In the genomic region with DNA sequence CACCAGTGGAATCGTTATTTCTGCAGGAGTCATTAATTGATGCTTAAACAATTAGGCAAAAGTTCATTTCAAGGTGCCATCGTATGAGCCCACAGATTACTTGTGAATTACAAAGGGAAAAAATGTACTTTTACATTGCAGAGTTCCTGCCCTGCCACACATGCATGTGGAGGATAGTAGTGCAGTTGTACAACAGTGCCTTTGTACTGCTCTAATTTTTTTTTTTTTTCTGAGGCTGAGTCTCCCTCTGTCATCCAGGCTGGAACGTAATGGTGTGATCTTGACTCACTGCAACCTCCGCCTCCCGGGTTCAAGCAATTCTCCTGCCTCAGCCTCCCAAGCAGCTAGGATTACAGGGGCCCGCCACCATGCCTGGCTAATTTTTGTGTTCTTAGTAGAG, we compare ENCODE assay signal across 1 cellular context.
TF ChIP-seq lines count a peak whose summit lies in the region.

No MANE protein-coding gene starts in this region.

TF ChIP-seq in HepG2, 621 proteins besides CTCF, POLR2A, EP300 and RAD21 (continued from another document):
- TF ChIP-seq ZBTB37 (CRISPR knock-in tag; IDR thresholded peaks at IDR 0.05) (no peak), PRDM4 (CRISPR knock-in tag; IDR thresholded peaks at IDR 0.05; ENCODE audit: borderline replicate concordance) (no peak), ZNF501 (CRISPR knock-in tag; IDR thresholded peaks at IDR 0.05) (no peak), NR2F6 (IDR thresholded peaks at IDR 0.05) (no peak), NR2F6 (CRISPR knock-in tag; IDR thresholded peaks at IDR 0.05) (no peak), ZNF3 (CRISPR knock-in tag; IDR thresholded peaks at IDR 0.05) (no peak), AHR (CRISPR knock-in tag; IDR thresholded peaks at IDR 0.05) (no peak), ATF7-NPFF (CRISPR knock-in tag; IDR thresholded peaks at IDR 0.05; ENCODE audit: low read depth) (no peak), ARID2 (CRISPR knock-in tag; IDR thresholded peaks at IDR 0.05; ENCODE audit: borderline replicate concordance) (peak; percentile 61; the same call in 1 of the 2 replicates), ZFP41 (CRISPR knock-in tag; IDR thresholded peaks at IDR 0.05; ENCODE audit: borderline replicate concordance) (no peak), ZNF292 (CRISPR knock-in tag; IDR thresholded peaks at IDR 0.05; ENCODE audit: borderline replicate concordance, low read depth) (peak; percentile 46; the same call in 1 of the 2 replicates), ZNF280D (CRISPR knock-in tag; IDR thresholded peaks at IDR 0.05) (no peak), TCF7 (IDR thresholded peaks at IDR 0.05; ENCODE audit: low read depth) (no peak), ZMYM3 (CRISPR knock-in tag; IDR thresholded peaks at IDR 0.05) (0 out of 2 replicates have a peak, but pooled peaks have one; percentile 36), TEAD3 (CRISPR knock-in tag; optimal IDR thresholded peaks at IDR 0.05; ENCODE audit: borderline replicate concordance) (peak; percentile 20), ZNF343 (CRISPR knock-in tag; IDR thresholded peaks at IDR 0.05) (no peak), ZNF326 (CRISPR knock-in tag; IDR thresholded peaks at IDR 0.05; ENCODE audit: borderline replicate concordance) (no peak), KAT8 (CRISPR knock-in tag; IDR thresholded peaks at IDR 0.05) (no peak), ZNF510 (CRISPR knock-in tag; IDR thresholded peaks at IDR 0.05; ENCODE audit: low read depth) (no peak), FOSL2 (CRISPR knock-in tag; IDR thresholded peaks at IDR 0.05) (no peak), ZNF839 (CRISPR knock-in tag; IDR thresholded peaks at IDR 0.05; ENCODE audit: borderline replicate concordance) (no peak), HMG20B (CRISPR knock-in tag; conservative IDR thresholded peaks at IDR 0.05) (no peak), ZNF432 (CRISPR knock-in tag; IDR thresholded peaks at IDR 0.05; ENCODE audit: borderline replicate concordance) (no peak)
- TF ChIP-seq, protein P1, sequence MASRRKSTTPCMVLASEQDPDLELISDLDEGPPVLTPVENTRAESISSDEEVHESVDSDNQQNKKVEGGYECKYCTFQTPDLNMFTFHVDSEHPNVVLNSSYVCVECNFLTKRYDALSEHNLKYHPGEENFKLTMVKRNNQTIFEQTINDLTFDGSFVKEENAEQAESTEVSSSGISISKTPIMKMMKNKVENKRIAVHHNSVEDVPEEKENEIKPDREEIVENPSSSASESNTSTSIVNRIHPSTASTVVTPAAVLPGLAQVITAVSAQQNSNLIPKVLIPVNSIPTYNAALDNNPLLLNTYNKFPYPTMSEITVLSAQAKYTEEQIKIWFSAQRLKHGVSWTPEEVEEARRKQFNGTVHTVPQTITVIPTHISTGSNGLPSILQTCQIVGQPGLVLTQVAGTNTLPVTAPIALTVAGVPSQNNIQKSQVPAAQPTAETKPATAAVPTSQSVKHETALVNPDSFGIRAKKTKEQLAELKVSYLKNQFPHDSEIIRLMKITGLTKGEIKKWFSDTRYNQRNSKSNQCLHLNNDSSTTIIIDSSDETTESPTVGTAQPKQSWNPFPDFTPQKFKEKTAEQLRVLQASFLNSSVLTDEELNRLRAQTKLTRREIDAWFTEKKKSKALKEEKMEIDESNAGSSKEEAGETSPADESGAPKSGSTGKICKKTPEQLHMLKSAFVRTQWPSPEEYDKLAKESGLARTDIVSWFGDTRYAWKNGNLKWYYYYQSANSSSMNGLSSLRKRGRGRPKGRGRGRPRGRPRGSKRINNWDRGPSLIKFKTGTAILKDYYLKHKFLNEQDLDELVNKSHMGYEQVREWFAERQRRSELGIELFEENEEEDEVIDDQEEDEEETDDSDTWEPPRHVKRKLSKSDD (CRISPR knock-in tag; IDR thresholded peaks at IDR 0.05; ENCODE audit: low read depth): no peak
- TF ChIP-seq, protein P2, sequence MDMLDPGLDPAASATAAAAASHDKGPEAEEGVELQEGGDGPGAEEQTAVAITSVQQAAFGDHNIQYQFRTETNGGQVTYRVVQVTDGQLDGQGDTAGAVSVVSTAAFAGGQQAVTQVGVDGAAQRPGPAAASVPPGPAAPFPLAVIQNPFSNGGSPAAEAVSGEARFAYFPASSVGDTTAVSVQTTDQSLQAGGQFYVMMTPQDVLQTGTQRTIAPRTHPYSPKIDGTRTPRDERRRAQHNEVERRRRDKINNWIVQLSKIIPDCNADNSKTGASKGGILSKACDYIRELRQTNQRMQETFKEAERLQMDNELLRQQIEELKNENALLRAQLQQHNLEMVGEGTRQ (IDR thresholded peaks at IDR 0.05; ENCODE audit: low read depth, low read length): no peak
- TF ChIP-seq, protein P2 (CRISPR knock-in tag; IDR thresholded peaks at IDR 0.05; ENCODE audit: borderline replicate concordance): no peak
- TF ChIP-seq, protein P3, sequence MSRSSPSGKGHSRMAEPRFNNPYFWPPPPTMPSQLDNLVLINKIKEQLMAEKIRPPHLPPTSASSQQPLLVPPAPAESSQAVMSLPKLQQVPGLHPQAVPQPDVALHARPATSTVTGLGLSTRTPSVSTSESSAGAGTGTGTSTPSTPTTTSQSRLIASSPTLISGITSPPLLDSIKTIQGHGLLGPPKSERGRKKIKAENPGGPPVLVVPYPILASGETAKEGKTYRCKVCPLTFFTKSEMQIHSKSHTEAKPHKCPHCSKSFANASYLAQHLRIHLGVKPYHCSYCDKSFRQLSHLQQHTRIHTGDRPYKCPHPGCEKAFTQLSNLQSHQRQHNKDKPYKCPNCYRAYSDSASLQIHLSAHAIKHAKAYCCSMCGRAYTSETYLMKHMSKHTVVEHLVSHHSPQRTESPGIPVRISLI (CRISPR knock-in tag; IDR thresholded peaks at IDR 0.05; ENCODE audit: borderline replicate concordance): peak; percentile 79; the same call in 1 of the 2 replicates
- TF ChIP-seq, protein P4, sequence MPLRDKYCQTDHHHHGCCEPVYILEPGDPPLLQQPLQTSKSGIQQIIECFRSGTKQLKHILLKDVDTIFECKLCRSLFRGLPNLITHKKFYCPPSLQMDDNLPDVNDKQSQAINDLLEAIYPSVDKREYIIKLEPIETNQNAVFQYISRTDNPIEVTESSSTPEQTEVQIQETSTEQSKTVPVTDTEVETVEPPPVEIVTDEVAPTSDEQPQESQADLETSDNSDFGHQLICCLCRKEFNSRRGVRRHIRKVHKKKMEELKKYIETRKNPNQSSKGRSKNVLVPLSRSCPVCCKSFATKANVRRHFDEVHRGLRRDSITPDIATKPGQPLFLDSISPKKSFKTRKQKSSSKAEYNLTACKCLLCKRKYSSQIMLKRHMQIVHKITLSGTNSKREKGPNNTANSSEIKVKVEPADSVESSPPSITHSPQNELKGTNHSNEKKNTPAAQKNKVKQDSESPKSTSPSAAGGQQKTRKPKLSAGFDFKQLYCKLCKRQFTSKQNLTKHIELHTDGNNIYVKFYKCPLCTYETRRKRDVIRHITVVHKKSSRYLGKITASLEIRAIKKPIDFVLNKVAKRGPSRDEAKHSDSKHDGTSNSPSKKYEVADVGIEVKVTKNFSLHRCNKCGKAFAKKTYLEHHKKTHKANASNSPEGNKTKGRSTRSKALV (CRISPR knock-in tag; IDR thresholded peaks at IDR 0.05): no peak
